1 cellular context compared by ENCODE assay signal in the genomic region with DNA sequence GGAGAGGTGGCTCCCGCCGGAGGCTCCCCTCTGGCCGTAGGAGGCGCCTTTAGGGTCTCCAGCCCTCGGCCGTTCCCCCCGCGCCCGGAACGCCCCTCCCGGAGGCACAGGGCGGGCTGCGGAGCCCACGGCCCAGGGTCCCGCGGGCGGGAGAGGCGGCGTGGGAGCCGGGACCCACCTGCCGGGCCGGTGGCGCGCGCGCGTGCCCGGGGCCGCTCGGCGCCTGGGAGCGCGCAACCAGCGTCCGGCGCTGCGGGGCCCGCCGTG.
TF ChIP-seq lines count a peak whose summit lies in the region.

A gene with protein sequence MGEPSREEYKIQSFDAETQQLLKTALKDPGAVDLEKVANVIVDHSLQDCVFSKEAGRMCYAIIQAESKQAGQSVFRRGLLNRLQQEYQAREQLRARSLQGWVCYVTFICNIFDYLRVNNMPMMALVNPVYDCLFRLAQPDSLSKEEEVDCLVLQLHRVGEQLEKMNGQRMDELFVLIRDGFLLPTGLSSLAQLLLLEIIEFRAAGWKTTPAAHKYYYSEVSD (minus strand): TSS at position 266 of the 267 bp plus-strand sequence. CDS start 1,036 bp downstream, outside the sequence.

TF ChIP-seq in HepG2, 621 proteins besides CTCF, POLR2A, EP300 and RAD21 (continued from another document and continues in another):
- TF ChIP-seq, protein P1, sequence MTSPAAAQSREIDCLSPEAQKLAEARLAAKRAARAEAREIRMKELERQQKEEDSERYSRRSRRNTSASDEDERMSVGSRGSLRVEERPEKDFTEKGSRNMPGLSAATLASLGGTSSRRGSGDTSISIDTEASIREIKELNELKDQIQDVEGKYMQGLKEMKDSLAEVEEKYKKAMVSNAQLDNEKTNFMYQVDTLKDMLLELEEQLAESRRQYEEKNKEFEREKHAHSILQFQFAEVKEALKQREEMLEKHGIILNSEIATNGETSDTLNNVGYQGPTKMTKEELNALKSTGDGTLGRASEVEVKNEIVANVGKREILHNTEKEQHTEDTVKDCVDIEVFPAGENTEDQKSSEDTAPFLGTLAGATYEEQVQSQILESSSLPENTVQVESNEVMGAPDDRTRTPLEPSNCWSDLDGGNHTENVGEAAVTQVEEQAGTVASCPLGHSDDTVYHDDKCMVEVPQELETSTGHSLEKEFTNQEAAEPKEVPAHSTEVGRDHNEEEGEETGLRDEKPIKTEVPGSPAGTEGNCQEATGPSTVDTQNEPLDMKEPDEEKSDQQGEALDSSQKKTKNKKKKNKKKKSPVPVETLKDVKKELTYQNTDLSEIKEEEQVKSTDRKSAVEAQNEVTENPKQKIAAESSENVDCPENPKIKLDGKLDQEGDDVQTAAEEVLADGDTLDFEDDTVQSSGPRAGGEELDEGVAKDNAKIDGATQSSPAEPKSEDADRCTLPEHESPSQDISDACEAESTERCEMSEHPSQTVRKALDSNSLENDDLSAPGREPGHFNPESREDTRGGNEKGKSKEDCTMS (CRISPR knock-in tag; conservative IDR thresholded peaks at IDR 0.05) = no peak
- no peak for TF ChIP-seq ZNF841 (CRISPR knock-in tag; IDR thresholded peaks at IDR 0.05; ENCODE audit: borderline replicate concordance)
- no peak for TF ChIP-seq CREB1 (IDR thresholded peaks at IDR 0.05)
- no peak for TF ChIP-seq CREB1 (CRISPR knock-in tag; IDR thresholded peaks at IDR 0.05)
- no peak; the same call in 1 of the 2 replicates for TF ChIP-seq ZNF451 (CRISPR knock-in tag; IDR thresholded peaks at IDR 0.05)
- TF ChIP-seq ZNF607 (CRISPR knock-in tag; IDR thresholded peaks at IDR 0.05; ENCODE audit: borderline replicate concordance) = no peak; the same call in 1 of the 2 replicates
- TF ChIP-seq, protein P2, sequence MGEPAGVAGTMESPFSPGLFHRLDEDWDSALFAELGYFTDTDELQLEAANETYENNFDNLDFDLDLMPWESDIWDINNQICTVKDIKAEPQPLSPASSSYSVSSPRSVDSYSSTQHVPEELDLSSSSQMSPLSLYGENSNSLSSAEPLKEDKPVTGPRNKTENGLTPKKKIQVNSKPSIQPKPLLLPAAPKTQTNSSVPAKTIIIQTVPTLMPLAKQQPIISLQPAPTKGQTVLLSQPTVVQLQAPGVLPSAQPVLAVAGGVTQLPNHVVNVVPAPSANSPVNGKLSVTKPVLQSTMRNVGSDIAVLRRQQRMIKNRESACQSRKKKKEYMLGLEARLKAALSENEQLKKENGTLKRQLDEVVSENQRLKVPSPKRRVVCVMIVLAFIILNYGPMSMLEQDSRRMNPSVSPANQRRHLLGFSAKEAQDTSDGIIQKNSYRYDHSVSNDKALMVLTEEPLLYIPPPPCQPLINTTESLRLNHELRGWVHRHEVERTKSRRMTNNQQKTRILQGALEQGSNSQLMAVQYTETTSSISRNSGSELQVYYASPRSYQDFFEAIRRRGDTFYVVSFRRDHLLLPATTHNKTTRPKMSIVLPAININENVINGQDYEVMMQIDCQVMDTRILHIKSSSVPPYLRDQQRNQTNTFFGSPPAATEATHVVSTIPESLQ (CRISPR knock-in tag; conservative IDR thresholded peaks at IDR 0.05) = no peak
- no peak for TF ChIP-seq NFKBIZ (CRISPR knock-in tag; IDR thresholded peaks at IDR 0.05)
- TF ChIP-seq, protein P3, sequence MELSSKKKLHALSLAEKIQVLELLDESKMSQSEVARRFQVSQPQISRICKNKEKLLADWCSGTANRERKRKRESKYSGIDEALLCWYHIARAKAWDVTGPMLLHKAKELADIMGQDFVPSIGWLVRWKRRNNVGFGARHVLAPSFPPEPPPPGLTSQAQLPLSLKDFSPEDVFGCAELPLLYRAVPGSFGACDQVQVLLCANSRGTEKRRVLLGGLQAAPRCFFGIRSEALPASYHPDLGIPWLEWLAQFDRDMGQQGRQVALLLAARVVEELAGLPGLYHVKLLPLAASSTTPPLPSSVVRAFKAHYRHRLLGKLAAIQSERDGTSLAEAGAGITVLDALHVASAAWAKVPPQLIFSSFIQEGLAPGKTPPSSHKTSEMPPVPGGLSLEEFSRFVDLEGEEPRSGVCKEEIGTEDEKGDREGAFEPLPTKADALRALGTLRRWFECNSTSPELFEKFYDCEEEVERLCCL (CRISPR knock-in tag; IDR thresholded peaks at IDR 0.05; ENCODE audit: borderline replicate concordance) = no peak
- no peak for TF ChIP-seq NPAS2 (CRISPR knock-in tag; IDR thresholded peaks at IDR 0.05; ENCODE audit: borderline replicate concordance)
- TF ChIP-seq, protein P4, sequence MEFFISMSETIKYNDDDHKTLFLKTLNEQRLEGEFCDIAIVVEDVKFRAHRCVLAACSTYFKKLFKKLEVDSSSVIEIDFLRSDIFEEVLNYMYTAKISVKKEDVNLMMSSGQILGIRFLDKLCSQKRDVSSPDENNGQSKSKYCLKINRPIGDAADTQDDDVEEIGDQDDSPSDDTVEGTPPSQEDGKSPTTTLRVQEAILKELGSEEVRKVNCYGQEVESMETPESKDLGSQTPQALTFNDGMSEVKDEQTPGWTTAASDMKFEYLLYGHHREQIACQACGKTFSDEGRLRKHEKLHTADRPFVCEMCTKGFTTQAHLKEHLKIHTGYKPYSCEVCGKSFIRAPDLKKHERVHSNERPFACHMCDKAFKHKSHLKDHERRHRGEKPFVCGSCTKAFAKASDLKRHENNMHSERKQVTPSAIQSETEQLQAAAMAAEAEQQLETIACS (CRISPR knock-in tag; IDR thresholded peaks at IDR 0.05) = peak; percentile 88; the same call in 1 of the 2 replicates
- no peak for TF ChIP-seq GABPB1 (CRISPR knock-in tag; IDR thresholded peaks at IDR 0.05)
- TF ChIP-seq, protein P5, sequence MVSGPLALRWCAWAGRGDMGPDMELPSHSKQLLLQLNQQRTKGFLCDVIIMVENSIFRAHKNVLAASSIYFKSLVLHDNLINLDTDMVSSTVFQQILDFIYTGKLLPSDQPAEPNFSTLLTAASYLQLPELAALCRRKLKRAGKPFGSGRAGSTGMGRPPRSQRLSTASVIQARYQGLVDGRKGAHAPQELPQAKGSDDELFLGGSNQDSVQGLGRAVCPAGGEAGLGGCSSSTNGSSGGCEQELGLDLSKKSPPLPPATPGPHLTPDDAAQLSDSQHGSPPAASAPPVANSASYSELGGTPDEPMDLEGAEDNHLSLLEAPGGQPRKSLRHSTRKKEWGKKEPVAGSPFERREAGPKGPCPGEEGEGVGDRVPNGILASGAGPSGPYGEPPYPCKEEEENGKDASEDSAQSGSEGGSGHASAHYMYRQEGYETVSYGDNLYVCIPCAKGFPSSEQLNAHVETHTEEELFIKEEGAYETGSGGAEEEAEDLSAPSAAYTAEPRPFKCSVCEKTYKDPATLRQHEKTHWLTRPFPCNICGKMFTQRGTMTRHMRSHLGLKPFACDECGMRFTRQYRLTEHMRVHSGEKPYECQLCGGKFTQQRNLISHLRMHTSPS (CRISPR knock-in tag; IDR thresholded peaks at IDR 0.05; ENCODE audit: low read depth) = no peak
- TF ChIP-seq CBX2 (IDR thresholded peaks at IDR 0.05; ENCODE audit: low read depth, low read length) = no peak
- no peak for TF ChIP-seq CBX2 (CRISPR knock-in tag; IDR thresholded peaks at IDR 0.05; ENCODE audit: low read depth)
- TF ChIP-seq HES4 (CRISPR knock-in tag; IDR thresholded peaks at IDR 0.05; ENCODE audit: borderline replicate concordance) = 0 out of 2 replicates have a peak, but pooled peaks have one; percentile 13
- no peak for TF ChIP-seq TOE1 (CRISPR knock-in tag; IDR thresholded peaks at IDR 0.05)
- TF ChIP-seq BCL6 (CRISPR knock-in tag; IDR thresholded peaks at IDR 0.05) = no peak
- TF ChIP-seq, protein P6, sequence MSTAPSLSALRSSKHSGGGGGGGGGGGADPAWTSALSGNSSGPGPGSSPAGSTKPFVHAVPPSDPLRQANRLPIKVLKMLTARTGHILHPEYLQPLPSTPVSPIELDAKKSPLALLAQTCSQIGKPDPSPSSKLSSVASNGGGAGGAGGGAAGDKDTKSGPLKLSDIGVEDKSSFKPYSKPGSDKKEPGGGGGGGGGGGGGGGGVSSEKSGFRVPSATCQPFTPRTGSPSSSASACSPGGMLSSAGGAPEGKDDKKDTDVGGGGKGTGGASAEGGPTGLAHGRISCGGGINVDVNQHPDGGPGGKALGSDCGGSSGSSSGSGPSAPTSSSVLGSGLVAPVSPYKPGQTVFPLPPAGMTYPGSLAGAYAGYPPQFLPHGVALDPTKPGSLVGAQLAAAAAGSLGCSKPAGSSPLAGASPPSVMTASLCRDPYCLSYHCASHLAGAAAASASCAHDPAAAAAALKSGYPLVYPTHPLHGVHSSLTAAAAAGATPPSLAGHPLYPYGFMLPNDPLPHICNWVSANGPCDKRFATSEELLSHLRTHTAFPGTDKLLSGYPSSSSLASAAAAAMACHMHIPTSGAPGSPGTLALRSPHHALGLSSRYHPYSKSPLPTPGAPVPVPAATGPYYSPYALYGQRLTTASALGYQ (CRISPR knock-in tag; IDR thresholded peaks at IDR 0.05) = no peak
- TF ChIP-seq, protein P7, sequence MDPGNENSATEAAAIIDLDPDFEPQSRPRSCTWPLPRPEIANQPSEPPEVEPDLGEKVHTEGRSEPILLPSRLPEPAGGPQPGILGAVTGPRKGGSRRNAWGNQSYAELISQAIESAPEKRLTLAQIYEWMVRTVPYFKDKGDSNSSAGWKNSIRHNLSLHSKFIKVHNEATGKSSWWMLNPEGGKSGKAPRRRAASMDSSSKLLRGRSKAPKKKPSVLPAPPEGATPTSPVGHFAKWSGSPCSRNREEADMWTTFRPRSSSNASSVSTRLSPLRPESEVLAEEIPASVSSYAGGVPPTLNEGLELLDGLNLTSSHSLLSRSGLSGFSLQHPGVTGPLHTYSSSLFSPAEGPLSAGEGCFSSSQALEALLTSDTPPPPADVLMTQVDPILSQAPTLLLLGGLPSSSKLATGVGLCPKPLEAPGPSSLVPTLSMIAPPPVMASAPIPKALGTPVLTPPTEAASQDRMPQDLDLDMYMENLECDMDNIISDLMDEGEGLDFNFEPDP (CRISPR knock-in tag; conservative IDR thresholded peaks at IDR 0.05) = no peak
- no peak for TF ChIP-seq ZNF792 (CRISPR knock-in tag; IDR thresholded peaks at IDR 0.05)
- TF ChIP-seq ZNF160 (CRISPR knock-in tag; IDR thresholded peaks at IDR 0.05) = no peak
- no peak for TF ChIP-seq SPEN (CRISPR knock-in tag; IDR thresholded peaks at IDR 0.05; ENCODE audit: low read depth)
- TF ChIP-seq, protein P8, sequence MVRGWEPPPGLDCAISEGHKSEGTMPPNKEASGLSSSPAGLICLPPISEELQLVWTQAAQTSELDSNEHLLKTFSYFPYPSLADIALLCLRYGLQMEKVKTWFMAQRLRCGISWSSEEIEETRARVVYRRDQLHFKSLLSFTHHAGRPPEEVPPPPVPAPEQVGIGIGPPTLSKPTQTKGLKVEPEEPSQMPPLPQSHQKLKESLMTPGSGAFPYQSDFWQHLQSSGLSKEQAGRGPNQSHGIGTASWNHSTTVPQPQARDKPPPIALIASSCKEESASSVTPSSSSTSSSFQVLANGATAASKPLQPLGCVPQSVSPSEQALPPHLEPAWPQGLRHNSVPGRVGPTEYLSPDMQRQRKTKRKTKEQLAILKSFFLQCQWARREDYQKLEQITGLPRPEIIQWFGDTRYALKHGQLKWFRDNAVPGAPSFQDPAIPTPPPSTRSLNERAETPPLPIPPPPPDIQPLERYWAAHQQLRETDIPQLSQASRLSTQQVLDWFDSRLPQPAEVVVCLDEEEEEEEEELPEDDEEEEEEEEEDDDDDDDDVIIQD (CRISPR knock-in tag; IDR thresholded peaks at IDR 0.05; ENCODE audit: low read depth) = no peak
- no peak for TF ChIP-seq ETV5 (CRISPR knock-in tag; IDR thresholded peaks at IDR 0.05; ENCODE audit: borderline replicate concordance)
- no peak for TF ChIP-seq PHF8 (CRISPR knock-in tag; IDR thresholded peaks at IDR 0.05)
- no peak for TF ChIP-seq NRL (CRISPR knock-in tag; IDR thresholded peaks at IDR 0.05; ENCODE audit: borderline replicate concordance)
- TF ChIP-seq, protein P9, sequence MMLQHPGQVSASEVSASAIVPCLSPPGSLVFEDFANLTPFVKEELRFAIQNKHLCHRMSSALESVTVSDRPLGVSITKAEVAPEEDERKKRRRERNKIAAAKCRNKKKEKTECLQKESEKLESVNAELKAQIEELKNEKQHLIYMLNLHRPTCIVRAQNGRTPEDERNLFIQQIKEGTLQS (CRISPR knock-in tag; IDR thresholded peaks at IDR 0.05) = no peak
- TF ChIP-seq NFE2L1 (CRISPR knock-in tag; IDR thresholded peaks at IDR 0.05; ENCODE audit: borderline replicate concordance) = no peak
- peak; percentile 67; the same call in 1 of the 2 replicates for TF ChIP-seq RBFOX2 (IDR thresholded peaks at IDR 0.05; ENCODE audit: low read depth, low read length)
- no peak for TF ChIP-seq ZMYM3 (CRISPR knock-in tag; IDR thresholded peaks at IDR 0.05)
- TF ChIP-seq REPIN1 (CRISPR knock-in tag; IDR thresholded peaks at IDR 0.05; ENCODE audit: borderline replicate concordance, low read depth) = no peak
- TF ChIP-seq, protein P10, sequence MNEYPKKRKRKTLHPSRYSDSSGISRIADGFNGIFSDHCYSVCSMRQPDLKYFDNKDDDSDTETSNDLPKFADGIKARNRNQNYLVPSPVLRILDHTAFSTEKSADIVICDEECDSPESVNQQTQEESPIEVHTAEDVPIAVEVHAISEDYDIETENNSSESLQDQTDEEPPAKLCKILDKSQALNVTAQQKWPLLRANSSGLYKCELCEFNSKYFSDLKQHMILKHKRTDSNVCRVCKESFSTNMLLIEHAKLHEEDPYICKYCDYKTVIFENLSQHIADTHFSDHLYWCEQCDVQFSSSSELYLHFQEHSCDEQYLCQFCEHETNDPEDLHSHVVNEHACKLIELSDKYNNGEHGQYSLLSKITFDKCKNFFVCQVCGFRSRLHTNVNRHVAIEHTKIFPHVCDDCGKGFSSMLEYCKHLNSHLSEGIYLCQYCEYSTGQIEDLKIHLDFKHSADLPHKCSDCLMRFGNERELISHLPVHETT (CRISPR knock-in tag; conservative IDR thresholded peaks at IDR 0.05) = no peak
- no peak for TF ChIP-seq ZSCAN31 (CRISPR knock-in tag; IDR thresholded peaks at IDR 0.05; ENCODE audit: low read depth)
- no peak for TF ChIP-seq NAIF1 (CRISPR knock-in tag; IDR thresholded peaks at IDR 0.05; ENCODE audit: borderline replicate concordance)
- no peak for TF ChIP-seq ZKSCAN5 (CRISPR knock-in tag; IDR thresholded peaks at IDR 0.05)
- no peak for TF ChIP-seq TCF12 (IDR thresholded peaks at IDR 0.05)
- peak; percentile 19; the same call in 1 of the 2 replicates for TF ChIP-seq TCF12 (CRISPR knock-in tag; IDR thresholded peaks at IDR 0.05)
- TF ChIP-seq, protein P11, sequence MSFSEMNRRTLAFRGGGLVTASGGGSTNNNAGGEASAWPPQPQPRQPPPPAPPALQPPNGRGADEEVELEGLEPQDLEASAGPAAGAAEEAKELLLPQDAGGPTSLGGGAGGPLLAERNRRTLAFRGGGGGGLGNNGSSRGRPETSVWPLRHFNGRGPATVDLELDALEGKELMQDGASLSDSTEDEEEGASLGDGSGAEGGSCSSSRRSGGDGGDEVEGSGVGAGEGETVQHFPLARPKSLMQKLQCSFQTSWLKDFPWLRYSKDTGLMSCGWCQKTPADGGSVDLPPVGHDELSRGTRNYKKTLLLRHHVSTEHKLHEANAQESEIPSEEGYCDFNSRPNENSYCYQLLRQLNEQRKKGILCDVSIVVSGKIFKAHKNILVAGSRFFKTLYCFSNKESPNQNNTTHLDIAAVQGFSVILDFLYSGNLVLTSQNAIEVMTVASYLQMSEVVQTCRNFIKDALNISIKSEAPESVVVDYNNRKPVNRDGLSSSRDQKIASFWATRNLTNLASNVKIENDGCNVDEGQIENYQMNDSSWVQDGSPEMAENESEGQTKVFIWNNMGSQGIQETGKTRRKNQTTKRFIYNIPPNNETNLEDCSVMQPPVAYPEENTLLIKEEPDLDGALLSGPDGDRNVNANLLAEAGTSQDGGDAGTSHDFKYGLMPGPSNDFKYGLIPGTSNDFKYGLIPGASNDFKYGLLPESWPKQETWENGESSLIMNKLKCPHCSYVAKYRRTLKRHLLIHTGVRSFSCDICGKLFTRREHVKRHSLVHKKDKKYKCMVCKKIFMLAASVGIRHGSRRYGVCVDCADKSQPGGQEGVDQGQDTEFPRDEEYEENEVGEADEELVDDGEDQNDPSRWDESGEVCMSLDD (CRISPR knock-in tag; IDR thresholded peaks at IDR 0.05; ENCODE audit: borderline replicate concordance) = no peak
- 0 out of 2 replicates have a peak, but pooled peaks have one; percentile 23 for TF ChIP-seq ZNF234 (CRISPR knock-in tag; conservative IDR thresholded peaks at IDR 0.05)
- no peak for TF ChIP-seq FIP1L1 (IDR thresholded peaks at IDR 0.05; ENCODE audit: borderline replicate concordance, insufficient read depth, low read depth, low read length)
